9 cellular contexts compared by ENCODE assay signal in the genomic region with DNA sequence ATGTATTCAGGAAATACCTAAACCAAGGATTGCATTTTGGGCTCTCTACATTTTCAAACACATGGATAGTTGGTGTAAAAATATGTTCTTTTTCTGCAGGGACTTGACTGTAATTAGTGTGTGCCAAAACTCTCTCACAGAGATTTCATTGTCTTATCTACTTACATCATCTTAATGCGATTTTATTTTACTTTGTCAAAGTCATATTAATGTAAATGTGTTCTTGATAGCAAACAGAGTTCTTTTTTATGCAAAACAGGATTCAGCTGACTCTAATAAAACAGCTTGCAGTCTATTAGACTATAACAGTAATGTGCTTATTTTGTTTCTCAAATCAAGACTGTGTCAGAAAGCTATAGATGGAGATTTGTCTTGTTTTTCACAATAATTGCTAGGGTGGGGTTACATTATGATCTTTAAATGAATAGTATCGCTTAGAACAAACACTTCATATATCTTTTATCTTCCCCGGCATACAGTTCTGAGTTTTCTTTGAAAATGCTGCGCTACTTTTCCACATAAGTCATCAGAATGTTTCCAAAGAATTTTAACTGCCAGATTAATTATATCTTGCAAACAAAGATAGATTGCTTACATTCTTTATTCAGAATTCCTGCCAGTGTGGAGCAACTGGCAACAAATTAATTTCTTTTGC.
A peak's percentile ranks its signal among the peaks of the same experiment; 100 is the strongest.
DNase-seq lines count a peak whose midpoint lies in the region; ATAC-seq, FAIRE-seq and TF ChIP-seq lines count a peak whose summit lies in the region.
"Had no signal": no experiment of that assay in that cellular context is flagged by ENCODE, and none has a peak within 500 bp of the region (broad histone marks: within the 10 kb centered on the region; RNA-seq: fewer than 3 reads in every experiment).

No MANE protein-coding gene starts in this region.

- no peak for TF ChIP-seq EP300 in suprapubic skin (IDR thresholded peaks at IDR 0.05)

- peak overlapping the region; percentile 61 for H3K9ac ChIP-seq in KMS-11
- no peak overlapping the region for H3K9ac ChIP-seq in keratinocyte (ENCODE audit: control insufficient read depth, extremely low read depth, insufficient read depth, low read length)

- H3K27me3 ChIP-seq in KMS-11 (ENCODE audit: insufficient read depth, low read depth): no peaks in the 10 kb centered on the region
- no peaks in the 10 kb centered on the region for H3K27me3 ChIP-seq in keratinocyte (ENCODE audit: control insufficient read depth, extremely low read depth, insufficient read depth, low read length)
- no peaks in the 10 kb centered on the region for H3K27me3 ChIP-seq in suprapubic skin

- no peak for FAIRE-seq in keratinocyte (lab: Jason Lieb, UNC)

- H3K79me2 ChIP-seq in KMS-11 (ENCODE audit: insufficient read depth, low read depth): no peaks in the 10 kb centered on the region
- no peaks in the 10 kb centered on the region for H3K79me2 ChIP-seq in keratinocyte (ENCODE audit: control insufficient read depth, insufficient read depth, low read length)

- no peak for TF ChIP-seq POLR2A in suprapubic skin (IDR thresholded peaks at IDR 0.05)

- no peaks in the 10 kb centered on the region for H3K9me3 ChIP-seq in keratinocyte (ENCODE audit: control insufficient read depth, low read depth, low read length)
- H3K9me3 ChIP-seq in suprapubic skin: no peaks in the 10 kb centered on the region

- ATAC-seq in GM18520 (IDR thresholded peaks at IDR 0.05; ENCODE audit: unreplicated experiment) (no peak), GM19467 (IDR thresholded peaks at IDR 0.05; ENCODE audit: unreplicated experiment) (no peak)

- no peaks in the 10 kb centered on the region for H4K20me1 ChIP-seq in KMS-11 (ENCODE audit: insufficient read depth)
- no peaks in the 10 kb centered on the region for H4K20me1 ChIP-seq in keratinocyte (ENCODE audit: control insufficient read depth, extremely low read depth, insufficient read depth, low read length)

- DNase-seq in amniotic epithelial cell (ENCODE audit: low read depth) (peak; percentile 68), keratinocyte (ENCODE audit: low read depth, low spot score) (no peak), suprapubic skin (ENCODE audit: low spot score in 2 of 2) (no peak), NOMO-1 (lab: John Stamatoyannopoulos, UW; ENCODE audit: unreplicated experiment in 2 of 2) (no peak)
- no peak for DNase-seq in activated effector memory CD4-positive, alpha-beta T cell treated with Interleukin-2 at 50 U/mL for 16 hours
- DNase-seq: occipital lobe had no signal

- no peak overlapping the region for H3K4me3 ChIP-seq in KMS-11 (IDR thresholded peaks at IDR 0.05; ENCODE audit: insufficient read depth, low read depth, low read length)
- peak overlapping the region in 1 of 3 experiments; percentile 36 for H3K4me3 ChIP-seq in keratinocyte (ENCODE audit: control insufficient read depth in 2 of 3, extremely low read depth in 1 of 3, insufficient read depth in 2 of 3, low read depth in 1 of 3, low read length in 3 of 3)
- peak overlapping the region; percentile 15 for H3K4me3 ChIP-seq in suprapubic skin

- H3K4me2 ChIP-seq in KMS-11: peak overlapping the region; percentile 85
- H3K4me2 ChIP-seq in keratinocyte (ENCODE audit: control insufficient read depth, extremely low read depth, insufficient read depth, low read depth, low read length): peak overlapping the region; percentile 50

- H3K27ac ChIP-seq in KMS-11: peak overlapping the region; percentile 82
- peak overlapping the region; percentile 37 for H3K27ac ChIP-seq in keratinocyte (ENCODE audit: control insufficient read depth, insufficient read depth, low read length)
- H3K27ac ChIP-seq in suprapubic skin: peak overlapping the region; percentile 73

- no peaks in the 10 kb centered on the region for H3K9me1 ChIP-seq in keratinocyte (ENCODE audit: control insufficient read depth, extremely low read depth, insufficient read depth, low read length)

- WGBS in suprapubic skin: 11% methylated on average over 4 of the region's 4 CpGs

- no peaks in the 10 kb centered on the region for H3K36me3 ChIP-seq in KMS-11 (ENCODE audit: insufficient read depth)
- no peaks in the 10 kb centered on the region for H3K36me3 ChIP-seq in keratinocyte (ENCODE audit: control insufficient read depth in 2 of 2, extremely low read depth in 1 of 2, insufficient read depth in 2 of 2, low read length in 2 of 2)
- no peaks in the 10 kb centered on the region for H3K36me3 ChIP-seq in suprapubic skin

- H2AFZ ChIP-seq in KMS-11 (ENCODE audit: low read depth) (peak overlapping the region; percentile 72), keratinocyte (ENCODE audit: control insufficient read depth, low read length) (peak overlapping the region; percentile 54)

- TF ChIP-seq CTCF in KMS-11 (conservative IDR thresholded peaks at IDR 0.05; ENCODE audit: low read depth, low read length): no peak
- TF ChIP-seq CTCF in keratinocyte (optimal IDR thresholded peaks at IDR 0.05 in 1 of 3, IDR thresholded peaks at IDR 0.05 in 1 of 3, conservative IDR thresholded peaks at IDR 0.05 in 1 of 3; ENCODE audit: extremely low read depth in 1 of 3, insufficient read depth in 2 of 3, low read length in 3 of 3): no peak
- TF ChIP-seq CTCF in suprapubic skin (IDR thresholded peaks at IDR 0.05): no peak

- dilution Hi-C loops in keratinocyte (cut with MboI; ENCODE audit: extremely low pct_ligation_motif_present, low sequenced_read_pairs): no loop called here

- H3K4me1 ChIP-seq in KMS-11 (ENCODE audit: low read depth, poor library complexity, severe bottlenecking): peaks cover 31% of the 10 kb centered on the region
- H3K4me1 ChIP-seq in keratinocyte (ENCODE audit: control insufficient read depth, extremely low read depth, insufficient read depth, low read length): peaks cover 24% of the 10 kb centered on the region
- H3K4me1 ChIP-seq in suprapubic skin: peaks cover 38% of the 10 kb centered on the region
